Comparison of ENCODE assay signal across 23 cellular contexts in genomic region chr9:526904-527591, GRCh38. TPM values are rescaled to one million over a fixed set of nuclear protein-coding genes. Genes with fewer than 3 reads are reported as not detected.
DNase-seq lines count a peak whose midpoint lies in the region; ATAC-seq and TF ChIP-seq lines count a peak whose summit lies in the region.
"Had no signal": no experiment of that assay in that cellular context is flagged by ENCODE, and none has a peak within 500 bp of the region (broad histone marks: within the 10 kb centered on the region; RNA-seq: fewer than 3 reads in every experiment).

No MANE protein-coding gene starts in this region.

- H3K36me3 ChIP-seq in PC-3 (ENCODE audit: low read depth, low read length) (no peaks in the 10 kb centered on the region), mucosa of descending colon (ENCODE audit: low read depth) (no peaks in the 10 kb centered on the region), psoas muscle (ENCODE audit: insufficient read depth in 1 of 2, low read depth in 1 of 2) (no peaks in the 10 kb centered on the region)
- H3K36me3 ChIP-seq: BE2C, ovary, thyroid gland had no signal

- H3K27ac Mint-ChIP-seq in activated T-cell treated with anti-CD3 and anti-CD28 coated beads, Interleukin-2, amount 50 U/mL, for 72 hours, result no peak overlapping the region
- no peak overlapping the region for H3K27ac Mint-ChIP-seq in naive thymus-derived CD8-positive, alpha-beta T cell
- H3K27ac Mint-ChIP-seq: activated naive CD8-positive, alpha-beta T cell; activated T-helper 1 cell treated with anti-CD3 and anti-CD28 coated beads, Interleukin-12 subunit alpha, Interleukin-12 subunit beta, Interleukin-2, Interleukin-4 antibody, amounts not matched to agents 30 ng/mL and 10 ng/mL and 1 ng/mL, durations not matched to agents 14 hours and 24 hours and 36 hours; IgD-negative memory B cell had no signal

- H3K36me3 Mint-ChIP-seq in activated T-cell treated with anti-CD3 and anti-CD28 coated beads, Interleukin-2, amount 50 U/mL, for 72 hours (ENCODE audit: insufficient read depth in 2 of 2), result no peaks in the 10 kb centered on the region
- H3K36me3 Mint-ChIP-seq in naive thymus-derived CD8-positive, alpha-beta T cell, result peaks cover 0 to 1% (median 0%) of the 10 kb centered on the region in 3 donors
- H3K36me3 Mint-ChIP-seq: activated naive CD8-positive, alpha-beta T cell; IgD-negative memory B cell had no signal

- no peak overlapping the region for H3K27ac ChIP-seq in PC-3 (ENCODE audit: low read length)
- no peak overlapping the region for H3K27ac ChIP-seq in psoas muscle
- H3K27ac ChIP-seq: ovary, thyroid gland had no signal

- no peaks in the 10 kb centered on the region for H3K9me2 ChIP-seq in PC-3 (replicated peaks; ENCODE audit: low read length)

- H3F3A ChIP-seq in PC-3 (ENCODE audit: low read length, unreplicated experiment), result no peaks in the 10 kb centered on the region

- no peaks in the 10 kb centered on the region for H3K27me3 Mint-ChIP-seq in activated T-cell treated with anti-CD3 and anti-CD28 coated beads, Interleukin-2, amount 50 U/mL, for 72 hours (ENCODE audit: low read depth)
- H3K27me3 Mint-ChIP-seq in naive thymus-derived CD8-positive, alpha-beta T cell, result peaks cover 0 to 4% (median 3%) of the 10 kb centered on the region in 5 donors
- H3K27me3 Mint-ChIP-seq: activated naive CD8-positive, alpha-beta T cell; IgD-negative memory B cell had no signal

- H3K4me1 Mint-ChIP-seq in activated T-cell treated with anti-CD3 and anti-CD28 coated beads, Interleukin-2, amount 50 U/mL, for 72 hours (ENCODE audit: low read depth), result no peaks in the 10 kb centered on the region
- peaks cover 0 to 12% (median 2%) of the 10 kb centered on the region in 4 donors for H3K4me1 Mint-ChIP-seq in naive thymus-derived CD8-positive, alpha-beta T cell

- BruUV-seq in PC-3 (replicated peaks; lab: Mats Ljungman, UMichigan), result no TSS peak

- peak; percentile 71 for ATAC-seq in GM18873 (IDR thresholded peaks at IDR 0.05; ENCODE audit: low FRiP score, unreplicated experiment)
- peak; percentile 82 for ATAC-seq in HG02759 (IDR thresholded peaks at IDR 0.05; ENCODE audit: unreplicated experiment)
- peak; percentile 48 for ATAC-seq in PC-3
- peak; percentile 76 for ATAC-seq in mucosa of descending colon
- no peak for ATAC-seq in psoas muscle
- ATAC-seq in activated T-cell treated with anti-CD3 and anti-CD28 coated beads, Interleukin-2, amount 50 U/mL, for 72 hours (replicated peaks in 1 of 2), result no peak
- no peak for ATAC-seq in naive thymus-derived CD8-positive, alpha-beta T cell
- ATAC-seq: activated CD4-positive, CD25-positive, alpha-beta regulatory T cell treated with anti-CD3 and anti-CD28 coated beads, Interleukin-2, amount 50 U/mL, for 24 hours; SK-N-SH treated with all-trans-retinoic acid at 6 μM for 48 hours had no signal

- TF ChIP-seq CTCF in PC-3 (conservative IDR thresholded peaks at IDR 0.05; ENCODE audit: low read depth, low read length) (no peak), mucosa of descending colon (IDR thresholded peaks at IDR 0.05) (no peak), psoas muscle (IDR thresholded peaks at IDR 0.05) (no peak)

- H3K9me3 ChIP-seq in PC-3 (ENCODE audit: low read length) (no peaks in the 10 kb centered on the region), mucosa of descending colon (no peaks in the 10 kb centered on the region), psoas muscle (no peaks in the 10 kb centered on the region)
- H3K9me3 ChIP-seq: BE2C, Caco-2, ovary, thyroid gland had no signal

- H4K20me1 ChIP-seq in PC-3 (ENCODE audit: low read length), result 0 out of 2 replicates have a peak, but pooled peaks cover 2% of the 10 kb centered on the region

- H3K4me3 ChIP-seq in PC-3 (ENCODE audit: low read length), result no peak overlapping the region
- no peak overlapping the region for H3K4me3 ChIP-seq in mucosa of descending colon
- no peak overlapping the region for H3K4me3 ChIP-seq in psoas muscle
- H3K4me3 ChIP-seq: ovary, thyroid gland had no signal

- H3K4me1 ChIP-seq in PC-3 (ENCODE audit: insufficient read depth, low read length) (peaks cover 10% of the 10 kb centered on the region), mucosa of descending colon (ENCODE audit: low read depth) (no peaks in the 10 kb centered on the region), psoas muscle (peaks cover 17% of the 10 kb centered on the region)
- H3K4me1 ChIP-seq: BE2C had no signal

- intact Hi-C loops in PC-3 (cut with micrococcal nuclease) (no loop called here), mucosa of descending colon (cut with DNase I, micrococcal nuclease) (no loop called here), psoas muscle (cut with DNase I) (no loop called here)

- H3K9ac ChIP-seq in PC-3 (ENCODE audit: low read length), result no peak overlapping the region

- 90 to 95% (median 92%) methylated on average over 11 of the region's 11 CpGs for WGBS in psoas muscle, 3 donors

- H3K4me3 Mint-ChIP-seq in activated T-cell treated with anti-CD3 and anti-CD28 coated beads, Interleukin-2, amount 50 U/mL, for 72 hours, result no peak overlapping the region
- H3K4me3 Mint-ChIP-seq in naive thymus-derived CD8-positive, alpha-beta T cell, result no peak overlapping the region
- H3K4me3 Mint-ChIP-seq: activated naive CD8-positive, alpha-beta T cell; activated T-helper 1 cell treated with anti-CD3 and anti-CD28 coated beads, Interleukin-12 subunit alpha, Interleukin-12 subunit beta, Interleukin-2, Interleukin-4 antibody, amounts not matched to agents 30 ng/mL and 10 ng/mL and 1 ng/mL, durations not matched to agents 14 hours and 24 hours and 36 hours had no signal

- H3K4me2 ChIP-seq in PC-3 (ENCODE audit: low read length), result no peak overlapping the region

- no peaks in the 10 kb centered on the region for H3K27me3 ChIP-seq in PC-3 (ENCODE audit: low read length)
- no peaks in the 10 kb centered on the region for H3K27me3 ChIP-seq in psoas muscle (ENCODE audit: insufficient read depth in 3 of 3, low read length in 2 of 3)
- H3K27me3 ChIP-seq: ovary, thyroid gland had no signal

- H3K79me2 ChIP-seq in PC-3 (ENCODE audit: low read length), result peaks cover 54% of the 10 kb centered on the region

- POLR2A ChIA-PET in PC-3 (lab: Charles Lee; ENCODE audit: unreplicated experiment), result no interaction called here
- POLR2A ChIA-PET in naive thymus-derived CD8-positive, alpha-beta T cell (lab: Charles Lee), result interaction anchor here (0.6 kb wide), 1 partner anchor 9 kb away, joined by 5 read pairs; no protein-coding TSS in a partner anchor

- CTCF ChIA-PET in PC-3 (lab: Charles Lee), result no interaction called here

- DNase-seq in PC-3, result peak; percentile 25
- no peak for DNase-seq in mucosa of descending colon
- no peak for DNase-seq in psoas muscle
- DNase-seq in activated T-cell treated with anti-CD3 and anti-CD28 coated beads, Interleukin-2, amount 50 U/mL, for 72 hours, result no peak
- DNase-seq in naive thymus-derived CD8-positive, alpha-beta T cell, result no peak
- no peak for DNase-seq in NCI-H510A treated with DMSO at 0.1 percent for 48 hours (lab: John Stamatoyannopoulos, UW)
- DNase-seq: BE2C; Caco-2; EL; mammary epithelial cell; MM.1S; NCI-H146; NCI-H2171 treated with DMSO at 0.1 percent for 48 hours; ovary; stimulated activated naive CD4-positive, alpha-beta T cell treated with Interleukin-2 at 50 U/mL for 16 hours; thyroid gland had no signal

- H2AFZ ChIP-seq in PC-3 (ENCODE audit: low read length), result no peak overlapping the region

- H3K9me3 Mint-ChIP-seq in activated T-cell treated with anti-CD3 and anti-CD28 coated beads, Interleukin-2, amount 50 U/mL, for 72 hours, result no peaks in the 10 kb centered on the region
- H3K9me3 Mint-ChIP-seq in naive thymus-derived CD8-positive, alpha-beta T cell, result no peaks in the 10 kb centered on the region
- H3K9me3 Mint-ChIP-seq: activated T-helper 1 cell treated with anti-CD3 and anti-CD28 coated beads, Interleukin-12 subunit alpha, Interleukin-12 subunit beta, Interleukin-2, Interleukin-4 antibody, amounts not matched to agents 30 ng/mL and 10 ng/mL and 1 ng/mL, durations not matched to agents 14 hours and 24 hours and 36 hours; IgD-negative memory B cell had no signal

RNA-seq across cellular contexts. Expression of gene KANK1, which starts 22.6 kb away (rescaled TPM):
- total RNA-seq in PC-3 (2014; rRNA removed) (14.0 and 18.3 TPM in 2 replicates), mucosa of descending colon (10 to 100 TPM; 23.1 to 65.3 (median 26.5) TPM), psoas muscle (100 to 1,000 TPM in 1 of 4 donors, 10 to 100 TPM in 3; 29.2 to 114 (median 60.0) TPM)
- 10 to 100 TPM; 28.4 to 75.1 (median 32.8) TPM for polyA plus RNA-seq in psoas muscle
- total RNA-seq in activated T-cell treated with anti-CD3 and anti-CD28 coated beads, Interleukin-2, amount 50 U/mL, for 72 hours, result 1 to 10 TPM; 6.2 to 6.7 TPM
- total RNA-seq in naive thymus-derived CD8-positive, alpha-beta T cell, result 10 to 100 TPM; 10.1 to 13.0 TPM
- polyA plus RNA-seq in naive thymus-derived CD8-positive, alpha-beta T cell, result 10 to 100 TPM in 1 of 3 donors, 1 to 10 TPM in 2; 1.0 to 12.9 (median 5.4) TPM

Comparison
In these comparisons a context has a peak if more than half of its experiments do, and no peak if none do; other contexts are left out.
1. ATAC-seq: peak in GM18873 (single experiment), HG02759 (single experiment), PC-3 (single experiment) and mucosa of descending colon (single experiment); none in psoas muscle (0 of 4), activated T-cell treated with anti-CD3 and anti-CD28 coated beads, Interleukin-2, amount 50 U/mL, for 72 hours (0 of 2) and naive thymus-derived CD8-positive, alpha-beta T cell (0 of 2).